ENCODE assay signal across 28 cellular contexts in the genomic region with DNA sequence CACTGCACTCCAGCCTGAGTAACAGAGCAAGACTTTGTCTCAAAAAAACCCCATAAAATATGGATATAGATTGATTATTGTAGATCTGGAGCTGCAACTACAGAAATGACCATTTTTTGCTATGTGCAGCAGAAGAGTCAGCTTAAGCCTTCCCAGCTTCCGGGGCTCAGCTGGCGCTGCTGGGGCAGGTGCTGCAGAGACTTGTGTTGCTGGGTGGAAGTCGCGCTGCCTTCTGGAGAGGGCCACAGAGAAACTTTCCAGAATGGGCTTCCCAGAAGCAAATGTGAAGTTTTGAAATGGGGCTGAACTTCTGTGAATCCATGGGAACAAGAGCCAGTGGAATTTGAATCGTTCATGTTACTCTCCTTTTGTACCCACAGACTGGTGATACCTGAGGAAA.
"Had no signal": no experiment of that assay in that cellular context is flagged by ENCODE, and none has a peak within 500 bp of the region (broad histone marks: within the 10 kb centered on the region; RNA-seq: fewer than 3 reads in every experiment).

No MANE protein-coding gene starts in this region.

- DNase-seq: activated CD4-positive, alpha-beta memory T cell treated with anti-CD3 and anti-CD28 coated beads, Interleukin-2, amount 10 ng/mL, durations not matched to agents 7 days and 5 days; activated CD4-positive, alpha-beta T cell treated with anti-CD3 and anti-CD28 coated beads for 1 hour; activated CD4-positive, alpha-beta T cell treated with anti-CD3 and anti-CD28 coated beads for 4 hours; activated CD4-positive, alpha-beta T cell treated with anti-CD3 and anti-CD28 coated beads, Interleukin-2, amount 10 ng/mL, durations not matched to agents 7 days and 5 days; activated CD4-positive, alpha-beta T cell treated with anti-CD3 and anti-CD28 coated beads, Interleukin-2, amount 50 U/mL, for 4 hours; activated CD8-positive, alpha-beta memory T cell treated with anti-CD3 and anti-CD28 coated beads for 24 hours; activated effector memory CD4-positive, alpha-beta T cell treated with Interleukin-2 at 50 U/mL for 16 hours; activated gamma-delta T cell treated with Interleukin-2 at 50 U/mL for 16 hours; activated naive CD4-positive, alpha-beta T cell treated with anti-CD3 and anti-CD28 coated beads, Interleukin-2, amount 50 U/mL, for 16 hours; activated naive CD4-positive, alpha-beta T cell treated with Interleukin-2 at 50 U/mL for 16 hours; activated T-cell treated with anti-CD3 and anti-CD28 coated beads, Interleukin-2, amount 50 U/mL, for 4 hours; amniotic stem cell; anterior cingulate cortex; brain microvascular endothelial cell; cortex of kidney; dermis blood vessel endothelial cell; effector CD4-positive, alpha-beta T cell; effector memory CD8-positive, alpha-beta T cell; erythroblast; foreskin keratinocyte; gastrocnemius medialis; glutamatergic neuron; T-helper 1 cell; T-helper 17 cell had no signal

- H3K36me3 Mint-ChIP-seq: activated naive CD8-positive, alpha-beta T cell had no signal

- H3K27ac ChIP-seq: brain microvascular endothelial cell, esophagus muscularis mucosa, foreskin keratinocyte, gastrocnemius medialis had no signal

- H3K27me3 Mint-ChIP-seq: activated CD4-positive, alpha-beta memory T cell treated with anti-CD3 and anti-CD28 coated beads, Interleukin-2, amount 10 ng/mL, durations not matched to agents 7 days and 5 days; activated CD4-positive, alpha-beta T cell treated with anti-CD3 and anti-CD28 coated beads, Interleukin-2, amount 10 ng/mL, durations not matched to agents 7 days and 5 days; activated naive CD8-positive, alpha-beta T cell; activated T-helper 17 cell treated with anti-CD3 and anti-CD28 coated beads, Interleukin-2, amount 50 U/mL, for 72 hours; central memory CD8-positive, alpha-beta T cell; effector memory CD8-positive, alpha-beta T cell; T-helper 17 cell had no signal

- H3K36me3 ChIP-seq: gastrocnemius medialis had no signal

- H3K9me3 ChIP-seq: esophagus muscularis mucosa, gastrocnemius medialis had no signal

- H3K9me3 Mint-ChIP-seq: activated CD4-positive, alpha-beta memory T cell treated with anti-CD3 and anti-CD28 coated beads, Interleukin-2, amount 10 ng/mL, durations not matched to agents 7 days and 5 days; activated CD4-positive, alpha-beta T cell treated with anti-CD3 and anti-CD28 coated beads, Interleukin-2, amount 10 ng/mL, durations not matched to agents 7 days and 5 days; activated T-cell treated with anti-CD3 and anti-CD28 coated beads, Interleukin-2, amount 50 U/mL, for 4 hours; activated T-helper 17 cell treated with anti-CD3 and anti-CD28 coated beads, Interleukin-2, amount 50 U/mL, for 72 hours; central memory CD8-positive, alpha-beta T cell; effector memory CD8-positive, alpha-beta T cell had no signal

- H3K4me3 ChIP-seq: esophagus muscularis mucosa, gastrocnemius medialis had no signal

- H3K27ac Mint-ChIP-seq: activated CD4-positive, alpha-beta memory T cell treated with anti-CD3 and anti-CD28 coated beads, Interleukin-2, amount 10 ng/mL, durations not matched to agents 7 days and 5 days; activated CD4-positive, alpha-beta T cell treated with anti-CD3 and anti-CD28 coated beads, Interleukin-2, amount 10 ng/mL, durations not matched to agents 7 days and 5 days; activated naive CD8-positive, alpha-beta T cell; activated T-helper 17 cell treated with anti-CD3 and anti-CD28 coated beads, Interleukin-2, amount 50 U/mL, for 72 hours; effector memory CD8-positive, alpha-beta T cell; T-helper 17 cell had no signal

- H3K4me3 Mint-ChIP-seq: activated CD4-positive, alpha-beta memory T cell treated with anti-CD3 and anti-CD28 coated beads, Interleukin-2, amount 10 ng/mL, durations not matched to agents 7 days and 5 days; activated CD4-positive, alpha-beta T cell treated with anti-CD3 and anti-CD28 coated beads, Interleukin-2, amount 10 ng/mL, durations not matched to agents 7 days and 5 days; activated naive CD8-positive, alpha-beta T cell; activated T-cell treated with anti-CD3 and anti-CD28 coated beads, Interleukin-2, amount 50 U/mL, for 4 hours; activated T-helper 17 cell treated with anti-CD3 and anti-CD28 coated beads, Interleukin-2, amount 50 U/mL, for 72 hours; central memory CD8-positive, alpha-beta T cell; effector memory CD8-positive, alpha-beta T cell; T-helper 17 cell had no signal

- ATAC-seq: activated T-cell treated with anti-CD3 and anti-CD28 coated beads, Interleukin-2, amount 50 U/mL, for 4 hours; activated T-helper 17 cell treated with anti-CD3 and anti-CD28 coated beads, Interleukin-2, amount 50 U/mL, for 72 hours; effector memory CD8-positive, alpha-beta T cell; foreskin keratinocyte; gastrocnemius medialis; T-helper 17 cell had no signal

- H3K27me3 ChIP-seq: brain microvascular endothelial cell, esophagus muscularis mucosa, foreskin keratinocyte, gastrocnemius medialis had no signal

- H3K4me1 Mint-ChIP-seq: activated CD4-positive, alpha-beta memory T cell treated with anti-CD3 and anti-CD28 coated beads, Interleukin-2, amount 10 ng/mL, durations not matched to agents 7 days and 5 days; activated CD4-positive, alpha-beta T cell treated with anti-CD3 and anti-CD28 coated beads, Interleukin-2, amount 10 ng/mL, durations not matched to agents 7 days and 5 days; activated T-helper 17 cell treated with anti-CD3 and anti-CD28 coated beads, Interleukin-2, amount 50 U/mL, for 72 hours; central memory CD8-positive, alpha-beta T cell had no signal

- H3K4me1 ChIP-seq: esophagus muscularis mucosa, foreskin keratinocyte, gastrocnemius medialis had no signal
